Comparison of ENCODE assay signal across 8 cellular contexts in the genomic region with DNA sequence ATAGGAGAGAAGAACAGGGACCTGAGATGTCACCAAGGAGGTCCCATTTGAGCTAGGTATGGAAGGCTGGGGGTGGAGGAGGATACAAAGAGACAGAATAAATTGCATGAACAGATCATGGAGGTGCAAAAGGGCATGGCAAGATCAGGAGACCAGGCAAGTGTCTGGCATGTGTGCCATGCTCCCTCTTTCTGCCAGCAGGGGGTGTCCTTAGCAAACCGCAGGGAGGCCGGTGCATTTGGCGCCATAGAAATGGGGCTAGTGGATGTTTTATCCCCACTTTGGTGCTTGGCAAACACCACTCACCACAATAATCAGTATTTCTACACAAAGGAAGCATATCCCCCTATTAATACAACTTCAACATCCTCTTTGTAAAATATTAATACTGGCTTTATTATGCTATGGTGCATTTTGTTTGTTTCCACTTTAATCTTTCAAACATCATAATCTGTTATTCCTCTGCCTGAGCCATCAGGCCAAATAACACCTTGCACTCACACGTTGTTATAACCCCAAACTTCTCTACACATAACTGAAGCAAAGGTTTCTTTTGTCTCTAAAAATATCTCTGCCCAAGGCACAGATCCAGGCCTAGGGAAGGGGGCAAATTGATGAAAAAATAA. TPM values are rescaled to one million over a fixed set of nuclear protein-coding genes. Genes with fewer than 3 reads are reported as not detected.
A peak's percentile ranks its signal among the peaks of the same experiment; 100 is the strongest.
DNase-seq lines count a peak whose midpoint lies in the region; ATAC-seq and TF ChIP-seq lines count a peak whose summit lies in the region.

No MANE protein-coding gene starts in this region.

- H3K4me1 ChIP-seq in Peyer's patch (peaks cover 0 to 11% (median 0%) of the 10 kb centered on the region in 4 donors), gastroesophageal sphincter (peaks cover 3 to 36% (median 18%) of the 10 kb centered on the region in 3 donors)

- H3K9me3 Mint-ChIP-seq in activated T-cell treated with anti-CD3 and anti-CD28 coated beads, Interleukin-2, amount 50 U/mL, for 24 hours = no peaks in the 10 kb centered on the region
- H3K9me3 Mint-ChIP-seq in mesothelial cell of epicardium = no peaks in the 10 kb centered on the region

- H3K36me3 Mint-ChIP-seq in activated T-cell treated with anti-CD3 and anti-CD28 coated beads, Interleukin-2, amount 50 U/mL, for 24 hours (ENCODE audit: low read depth) = no peaks in the 10 kb centered on the region
- no peaks in the 10 kb centered on the region for H3K36me3 Mint-ChIP-seq in mesothelial cell of epicardium

- no peaks in the 10 kb centered on the region for H3K9me3 ChIP-seq in Peyer's patch
- no peaks in the 10 kb centered on the region for H3K9me3 ChIP-seq in gastroesophageal sphincter

- H3K4me3 ChIP-seq in Peyer's patch (no peak overlapping the region), gastroesophageal sphincter (no peak overlapping the region)

- H3K4me1 Mint-ChIP-seq in activated T-cell treated with anti-CD3 and anti-CD28 coated beads, Interleukin-2, amount 50 U/mL, for 24 hours (ENCODE audit: low read depth) = peaks cover 9% of the 10 kb centered on the region
- H3K4me1 Mint-ChIP-seq in mesothelial cell of epicardium = peaks cover 22% of the 10 kb centered on the region

- TF ChIP-seq POLR2A in Peyer's patch (IDR thresholded peaks at IDR 0.05) (no peak), gastroesophageal sphincter (IDR thresholded peaks at IDR 0.05) (no peak)

- H3K27me3 ChIP-seq in Peyer's patch (no peaks in the 10 kb centered on the region), gastroesophageal sphincter (no peaks in the 10 kb centered on the region)

- TF ChIP-seq CTCF in Peyer's patch (IDR thresholded peaks at IDR 0.05) (peak; percentile 35 to 80 (median 68)), gastroesophageal sphincter (IDR thresholded peaks at IDR 0.05) (peak in 3 of 4 experiments; percentile 37 to 63 (median 47)), mesothelial cell of epicardium (IDR thresholded peaks at IDR 0.05; ENCODE audit: unreplicated experiment) (no peak)

- no peak overlapping the region for H3K27ac ChIP-seq in Peyer's patch
- H3K27ac ChIP-seq in gastroesophageal sphincter = peak overlapping the region in 1 of 4 donors; percentile 36

- DNase-seq in AG08395 (ENCODE audit: low spot score) (peak; percentile 48), Peyer's patch (peak; percentile 59 to 82 (median 78)), mesothelial cell of epicardium (ENCODE audit: low spot score in 2 of 2, unreplicated experiment in 2 of 2) (no peak)
- DNase-seq in activated T-cell treated with anti-CD3 and anti-CD28 coated beads, Interleukin-2, amount 50 U/mL, for 24 hours = peak; percentile 79
- DNase-seq in stimulated activated CD4-positive, alpha-beta T cell treated with anti-CD3 and anti-CD28 coated beads, Interleukin-4, amount 100 ng/mL, for 1 hour = peak; percentile 69

- H3K27me3 Mint-ChIP-seq in activated T-cell treated with anti-CD3 and anti-CD28 coated beads, Interleukin-2, amount 50 U/mL, for 24 hours = no peaks in the 10 kb centered on the region
- no peaks in the 10 kb centered on the region for H3K27me3 Mint-ChIP-seq in mesothelial cell of epicardium (ENCODE audit: low read depth)

- WGBS in gastroesophageal sphincter (ENCODE audit: low coverage in 1 of 2), 2 donors = 63 to 79% methylated on average over 4 of the region's 4 CpGs

- peak; percentile 50 for ATAC-seq in GM19324 (IDR thresholded peaks at IDR 0.05; ENCODE audit: low FRiP score, unreplicated experiment)
- ATAC-seq in gastroesophageal sphincter = no peak
- ATAC-seq in GM19035 (IDR thresholded peaks at IDR 0.05; ENCODE audit: unreplicated experiment) = no peak

- H3K36me3 ChIP-seq in Peyer's patch = no peaks in the 10 kb centered on the region
- H3K36me3 ChIP-seq in gastroesophageal sphincter = no peaks in the 10 kb centered on the region

- H3K27ac Mint-ChIP-seq in activated T-cell treated with anti-CD3 and anti-CD28 coated beads, Interleukin-2, amount 50 U/mL, for 24 hours = no peak overlapping the region
- H3K27ac Mint-ChIP-seq in mesothelial cell of epicardium = no peak overlapping the region

- H3K4me3 Mint-ChIP-seq in activated T-cell treated with anti-CD3 and anti-CD28 coated beads, Interleukin-2, amount 50 U/mL, for 24 hours = no peak overlapping the region
- no peak overlapping the region for H3K4me3 Mint-ChIP-seq in mesothelial cell of epicardium

- no peak for TF ChIP-seq EP300 in gastroesophageal sphincter (IDR thresholded peaks at IDR 0.05)

RNA-seq across cellular contexts. Expression of gene S100A6, which starts 25.9 kb away (rescaled TPM):
- 100 to 1,000 TPM; 321 to 366 (median 334) TPM for total RNA-seq in Peyer's patch
- 100 to 1,000 TPM; 595 to 840 (median 634) TPM for total RNA-seq in gastroesophageal sphincter
- 2.4 to 4.4 TPM (median 3.9 TPM) in 3 replicates for total RNA-seq in mesothelial cell of epicardium

RNA-seq across cellular contexts. Expression of gene S100A5, which starts 30.9 kb away (rescaled TPM):
- total RNA-seq in Peyer's patch = not detected
- not detected for total RNA-seq in gastroesophageal sphincter
- not detected in 3 replicates for total RNA-seq in mesothelial cell of epicardium

RNA-seq across cellular contexts. Expression of gene S100A4, which starts 35.8 kb away (rescaled TPM):
- total RNA-seq in Peyer's patch (100 to 1,000 TPM in 1 of 4 donors, 10 to 100 TPM in 3; 38.2 to 435 (median 53.6) TPM), gastroesophageal sphincter (100 to 1,000 TPM; 135 to 345 (median 259) TPM), mesothelial cell of epicardium (7.8 to 12.7 TPM (median 10.2 TPM) in 3 replicates)

RNA-seq across cellular contexts. Expression of gene S100A3, which starts 39.2 kb away (rescaled TPM):
- total RNA-seq in Peyer's patch = not detected
- total RNA-seq in gastroesophageal sphincter = 1 to 10 TPM in 2 of 4 donors, under 1 TPM in 1, not detected in 1; 0.69 to 6.0 (median 1.1) TPM
- total RNA-seq in mesothelial cell of epicardium = not detected in 3 replicates

RNA-seq across cellular contexts. Expression of gene S100A7, which starts 49.4 kb away (rescaled TPM):
- total RNA-seq in Peyer's patch (not detected), gastroesophageal sphincter (100 to 1,000 TPM in 1 of 4 donors, 10 to 100 TPM in 1, not detected in 2; 33.0 to 253 TPM), mesothelial cell of epicardium (not detected in 3 replicates)

Comparison
In these comparisons a context has a peak if more than half of its experiments do, and no peak if none do; other contexts are left out.
1. DNase-seq: peak in AG08395 (single experiment), Peyer's patch (3 of 3), activated T-cell treated with anti-CD3 and anti-CD28 coated beads, Interleukin-2, amount 50 U/mL, for 24 hours (single experiment) and stimulated activated CD4-positive, alpha-beta T cell treated with anti-CD3 and anti-CD28 coated beads, Interleukin-4, amount 100 ng/mL, for 1 hour (single experiment); none in mesothelial cell of epicardium (0 of 2).
2. RNA of gene S100A6, which starts 25.9 kb away (total RNA-seq): 595 to 840 TPM in gastroesophageal sphincter and 321 to 366 TPM in Peyer's patch; 2.4 to 4.4 TPM in mesothelial cell of epicardium; every median in the first group is over 10 times any median in the second.